ENCODE assay signal across 8 cellular contexts in the genomic region with DNA sequence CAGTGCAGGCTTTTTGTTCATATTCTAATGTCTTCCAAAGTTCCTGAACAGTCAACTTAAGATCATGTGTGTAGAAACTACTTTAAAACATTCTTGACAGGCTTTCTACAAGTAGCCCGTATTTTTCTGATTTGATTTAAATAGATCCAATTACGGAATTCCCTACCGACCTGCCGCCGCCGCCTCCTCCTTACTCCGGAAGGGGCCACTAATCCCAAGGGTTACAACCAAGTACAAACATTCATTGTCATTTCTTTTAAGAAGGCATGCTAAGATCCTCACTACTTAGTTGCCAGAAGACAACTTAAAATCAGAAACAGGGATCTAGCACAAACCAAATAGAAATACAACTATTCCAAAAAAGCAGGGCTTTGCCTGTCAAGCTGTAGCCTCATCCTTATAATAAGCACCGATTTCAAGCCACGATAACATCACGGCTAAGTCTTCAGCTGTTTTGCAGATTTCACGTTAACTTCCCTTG. TPM values are rescaled to one million over a fixed set of nuclear protein-coding genes. Genes with fewer than 3 reads are reported as not detected.
DNase-seq lines count a peak whose midpoint lies in the region; ATAC-seq and TF ChIP-seq lines count a peak whose summit lies in the region.

No MANE protein-coding gene starts in this region.

- no peaks in the 10 kb centered on the region for H3K9me3 ChIP-seq in heart left ventricle

- 0 out of 2 replicates have a peak, but pooled peaks cover 3% of the 10 kb centered on the region for H3K36me3 Mint-ChIP-seq in WTC11

- POLR2A ChIA-PET in WTC11 (lab: Charles Lee), result interaction anchor here (0.6 kb wide), 1 partner anchor 49 kb away, joined by 4 read pairs; no protein-coding TSS in a partner anchor

- peak overlapping the region; percentile 99 for H3K27ac Mint-ChIP-seq in WTC11

- intact Hi-C loops in Right ventricle myocardium superior (cut with DNase I), result no loop called here
- intact Hi-C loops in cardiac septum (cut with DNase I), result loop anchor here (1.0 to 5.0 kb wide), 3 partner anchors 47 to 108 kb away; a partner anchor contains a TSS
- intact Hi-C loops in heart left ventricle (cut with DNase I), result loop anchor here in 3 of 10 donors (5.0 kb wide), 1 partner anchor 108 kb away; a partner anchor contains a TSS

- no peaks in the 10 kb centered on the region for H3K27me3 ChIP-seq in heart left ventricle

- peak overlapping the region; percentile 95 for H3K4me3 Mint-ChIP-seq in WTC11

- TF ChIP-seq CTCF in WTC11 (IDR thresholded peaks at IDR 0.05) (no peak), heart left ventricle (IDR thresholded peaks at IDR 0.05) (no peak), retinal pigment epithelial cell (conservative IDR thresholded peaks at IDR 0.05; ENCODE audit: low read depth, low read length) (no peak)

- H3K4me3 ChIP-seq in heart left ventricle, result peak overlapping the region; percentile 54 to 97 (median 92)
- peak overlapping the region; percentile 93 for H3K4me3 ChIP-seq in retinal pigment epithelial cell (ENCODE audit: low read length)

- peaks cover 0 to 55% (median 45%) of the 10 kb centered on the region in 12 donors for H3K4me1 ChIP-seq in heart left ventricle

- H3K27ac ChIP-seq in heart left ventricle, result peak overlapping the region; percentile 84 to 96 (median 88)

- no peaks in the 10 kb centered on the region for H3K9me3 Mint-ChIP-seq in WTC11

- peaks cover 45% of the 10 kb centered on the region for H3K4me1 Mint-ChIP-seq in WTC11

- H3K27me3 Mint-ChIP-seq in WTC11 (ENCODE audit: low read depth), result no peaks in the 10 kb centered on the region; the same call in 1 of the 2 replicates

- CTCF ChIA-PET in WTC11 (lab: Charles Lee), result no interaction called here

- no peaks in the 10 kb centered on the region for H3K36me3 ChIP-seq in heart left ventricle

- no peak for DNase-seq in Right ventricle myocardium superior
- DNase-seq in cardiac septum (ENCODE audit: low spot score), result no peak
- DNase-seq in WTC11 (ENCODE audit: low spot score), result peak; percentile 20
- DNase-seq in heart left ventricle, result peak in 1 of 5 donors; percentile 25
- peak; percentile 46 for DNase-seq in retinal pigment epithelial cell (ENCODE audit: low read depth)
- no peak for DNase-seq in NCI-H1436 (lab: John Stamatoyannopoulos, UW)
- DNase-seq in activated CD4-positive, CD25-positive, alpha-beta regulatory T cell treated with anti-CD3 and anti-CD28 coated beads, Interleukin-2, amount 50 U/mL, for 72 hours, result no peak
- no peak for DNase-seq in T1000 (lab: John Stamatoyannopoulos, UW)

- ATAC-seq in Right ventricle myocardium superior (ENCODE audit: poor library complexity), result peak; percentile 25
- no peak for ATAC-seq in WTC11
- ATAC-seq in heart left ventricle, result peak in 1 of 4 donors; percentile 16

- 0 to 1% (median 0%) methylated on average over 11 of the region's 11 CpGs for WGBS in heart left ventricle, 4 donors

- TF ChIP-seq POLR2A in heart left ventricle (IDR thresholded peaks at IDR 0.05), result no peak

TF ChIP-seq in WTC11, 78 proteins besides CTCF, POLR2A, EP300 and RAD21:
- TF ChIP-seq, protein P1, sequence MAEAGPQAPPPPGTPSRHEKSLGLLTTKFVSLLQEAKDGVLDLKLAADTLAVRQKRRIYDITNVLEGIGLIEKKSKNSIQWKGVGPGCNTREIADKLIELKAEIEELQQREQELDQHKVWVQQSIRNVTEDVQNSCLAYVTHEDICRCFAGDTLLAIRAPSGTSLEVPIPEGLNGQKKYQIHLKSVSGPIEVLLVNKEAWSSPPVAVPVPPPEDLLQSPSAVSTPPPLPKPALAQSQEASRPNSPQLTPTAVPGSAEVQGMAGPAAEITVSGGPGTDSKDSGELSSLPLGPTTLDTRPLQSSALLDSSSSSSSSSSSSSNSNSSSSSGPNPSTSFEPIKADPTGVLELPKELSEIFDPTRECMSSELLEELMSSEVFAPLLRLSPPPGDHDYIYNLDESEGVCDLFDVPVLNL (CRISPR knock-in tag; IDR thresholded peaks at IDR 0.05; ENCODE audit: borderline replicate concordance, low read depth), result no peak
- TF ChIP-seq GRHL2 (CRISPR knock-in tag; IDR thresholded peaks at IDR 0.05; ENCODE audit: insufficient replicate concordance, severe bottlenecking), result no peak
- TF ChIP-seq, protein P2, sequence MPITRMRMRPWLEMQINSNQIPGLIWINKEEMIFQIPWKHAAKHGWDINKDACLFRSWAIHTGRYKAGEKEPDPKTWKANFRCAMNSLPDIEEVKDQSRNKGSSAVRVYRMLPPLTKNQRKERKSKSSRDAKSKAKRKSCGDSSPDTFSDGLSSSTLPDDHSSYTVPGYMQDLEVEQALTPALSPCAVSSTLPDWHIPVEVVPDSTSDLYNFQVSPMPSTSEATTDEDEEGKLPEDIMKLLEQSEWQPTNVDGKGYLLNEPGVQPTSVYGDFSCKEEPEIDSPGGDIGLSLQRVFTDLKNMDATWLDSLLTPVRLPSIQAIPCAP (CRISPR knock-in tag; IDR thresholded peaks at IDR 0.05), result no peak
- no peak for TF ChIP-seq IRF2 (CRISPR knock-in tag; IDR thresholded peaks at IDR 0.05; ENCODE audit: borderline replicate concordance, low read depth)
- no peak for TF ChIP-seq NR2C2 (CRISPR knock-in tag; IDR thresholded peaks at IDR 0.05)
- no peak for TF ChIP-seq ZNF396 (CRISPR knock-in tag; IDR thresholded peaks at IDR 0.05; ENCODE audit: borderline replicate concordance)
- TF ChIP-seq, protein P3, sequence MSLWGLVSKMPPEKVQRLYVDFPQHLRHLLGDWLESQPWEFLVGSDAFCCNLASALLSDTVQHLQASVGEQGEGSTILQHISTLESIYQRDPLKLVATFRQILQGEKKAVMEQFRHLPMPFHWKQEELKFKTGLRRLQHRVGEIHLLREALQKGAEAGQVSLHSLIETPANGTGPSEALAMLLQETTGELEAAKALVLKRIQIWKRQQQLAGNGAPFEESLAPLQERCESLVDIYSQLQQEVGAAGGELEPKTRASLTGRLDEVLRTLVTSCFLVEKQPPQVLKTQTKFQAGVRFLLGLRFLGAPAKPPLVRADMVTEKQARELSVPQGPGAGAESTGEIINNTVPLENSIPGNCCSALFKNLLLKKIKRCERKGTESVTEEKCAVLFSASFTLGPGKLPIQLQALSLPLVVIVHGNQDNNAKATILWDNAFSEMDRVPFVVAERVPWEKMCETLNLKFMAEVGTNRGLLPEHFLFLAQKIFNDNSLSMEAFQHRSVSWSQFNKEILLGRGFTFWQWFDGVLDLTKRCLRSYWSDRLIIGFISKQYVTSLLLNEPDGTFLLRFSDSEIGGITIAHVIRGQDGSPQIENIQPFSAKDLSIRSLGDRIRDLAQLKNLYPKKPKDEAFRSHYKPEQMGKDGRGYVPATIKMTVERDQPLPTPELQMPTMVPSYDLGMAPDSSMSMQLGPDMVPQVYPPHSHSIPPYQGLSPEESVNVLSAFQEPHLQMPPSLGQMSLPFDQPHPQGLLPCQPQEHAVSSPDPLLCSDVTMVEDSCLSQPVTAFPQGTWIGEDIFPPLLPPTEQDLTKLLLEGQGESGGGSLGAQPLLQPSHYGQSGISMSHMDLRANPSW (CRISPR knock-in tag; conservative IDR thresholded peaks at IDR 0.05; ENCODE audit: low read depth), result no peak
- no peak for TF ChIP-seq JAZF1 (CRISPR knock-in tag; IDR thresholded peaks at IDR 0.05)
- TF ChIP-seq, protein P4, sequence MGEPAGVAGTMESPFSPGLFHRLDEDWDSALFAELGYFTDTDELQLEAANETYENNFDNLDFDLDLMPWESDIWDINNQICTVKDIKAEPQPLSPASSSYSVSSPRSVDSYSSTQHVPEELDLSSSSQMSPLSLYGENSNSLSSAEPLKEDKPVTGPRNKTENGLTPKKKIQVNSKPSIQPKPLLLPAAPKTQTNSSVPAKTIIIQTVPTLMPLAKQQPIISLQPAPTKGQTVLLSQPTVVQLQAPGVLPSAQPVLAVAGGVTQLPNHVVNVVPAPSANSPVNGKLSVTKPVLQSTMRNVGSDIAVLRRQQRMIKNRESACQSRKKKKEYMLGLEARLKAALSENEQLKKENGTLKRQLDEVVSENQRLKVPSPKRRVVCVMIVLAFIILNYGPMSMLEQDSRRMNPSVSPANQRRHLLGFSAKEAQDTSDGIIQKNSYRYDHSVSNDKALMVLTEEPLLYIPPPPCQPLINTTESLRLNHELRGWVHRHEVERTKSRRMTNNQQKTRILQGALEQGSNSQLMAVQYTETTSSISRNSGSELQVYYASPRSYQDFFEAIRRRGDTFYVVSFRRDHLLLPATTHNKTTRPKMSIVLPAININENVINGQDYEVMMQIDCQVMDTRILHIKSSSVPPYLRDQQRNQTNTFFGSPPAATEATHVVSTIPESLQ (CRISPR knock-in tag; IDR thresholded peaks at IDR 0.05), result no peak
- TF ChIP-seq SOX15 (CRISPR knock-in tag; IDR thresholded peaks at IDR 0.05), result no peak
- no peak for TF ChIP-seq TEAD4 (CRISPR knock-in tag; IDR thresholded peaks at IDR 0.05)
- no peak for TF ChIP-seq HMGA2 (CRISPR knock-in tag; IDR thresholded peaks at IDR 0.05)

RNA-seq across cellular contexts. Expression of a gene that starts 0.8 kb away (rescaled TPM):
- total RNA-seq in Right ventricle myocardium superior (37.9 TPM), cardiac septum (35.9 TPM), WTC11 (2021) (64.7 to 67.1 TPM (median 67.0 TPM) in 3 replicates), heart left ventricle (10 to 100 TPM; 16.4 to 49.9 (median 42.0) TPM)
- polyA plus RNA-seq in heart left ventricle, result 10 to 100 TPM; 15.4 to 16.2 TPM

RNA-seq across cellular contexts. Expression of a gene that starts 47.8 kb away (rescaled TPM):
- total RNA-seq in Right ventricle myocardium superior (18.5 TPM), cardiac septum (19.6 TPM), WTC11 (2021) (74.8 to 76.8 TPM (median 75.4 TPM) in 3 replicates), heart left ventricle (10 to 100 TPM; 10.9 to 24.1 (median 21.4) TPM)
- 10 to 100 TPM in 1 of 2 donors, 1 to 10 TPM in 1; 8.5 to 25.5 TPM for polyA plus RNA-seq in heart left ventricle

Comparison
In these comparisons a context has a peak if more than half of its experiments do, and no peak if none do; other contexts are left out.
1. DNase-seq: peak in WTC11 (single experiment) and retinal pigment epithelial cell (single experiment); none in Right ventricle myocardium superior (single experiment), cardiac septum (single experiment), NCI-H1436 (single experiment), activated CD4-positive, CD25-positive, alpha-beta regulatory T cell treated with anti-CD3 and anti-CD28 coated beads, Interleukin-2, amount 50 U/mL, for 72 hours (single experiment) and T1000 (single experiment).